2 cellular contexts compared by ENCODE assay signal in genomic region chr15:86961669-86962068, GRCh38.
TF ChIP-seq lines count a peak whose summit lies in the region.

No MANE protein-coding gene starts in this region.

TF ChIP-seq in GM23338, 12 proteins besides CTCF, POLR2A, EP300 and RAD21:
- no peak for TF ChIP-seq NANOG (IDR thresholded peaks at IDR 0.05; ENCODE audit: borderline replicate concordance)
- TF ChIP-seq JUNB (IDR thresholded peaks at IDR 0.05; ENCODE audit: unreplicated experiment) = no peak
- no peak for TF ChIP-seq STAT1 (IDR thresholded peaks at IDR 0.05; ENCODE audit: unreplicated experiment)
- TF ChIP-seq ZNF114 (CRISPR knock-in tag; IDR thresholded peaks at IDR 0.05) = no peak
- no peak for TF ChIP-seq ZNF462 (CRISPR knock-in tag; IDR thresholded peaks at IDR 0.05)
- no peak for TF ChIP-seq POLR2AphosphoS5 (IDR thresholded peaks at IDR 0.05; ENCODE audit: low read depth)
- TF ChIP-seq ETS1 (IDR thresholded peaks at IDR 0.05) = no peak
- no peak for TF ChIP-seq ZNF331 (CRISPR knock-in tag; IDR thresholded peaks at IDR 0.05; ENCODE audit: low read depth)
- no peak for TF ChIP-seq EZH2phosphoT487 (IDR thresholded peaks at IDR 0.05; ENCODE audit: unreplicated experiment)
- TF ChIP-seq CREB1 (CRISPR knock-in tag; IDR thresholded peaks at IDR 0.05; ENCODE audit: low read depth) = no peak
- no peak for TF ChIP-seq REST (IDR thresholded peaks at IDR 0.05; ENCODE audit: unreplicated experiment)
- no peak for TF ChIP-seq EZH2 (IDR thresholded peaks at IDR 0.05; ENCODE audit: low read depth, unreplicated experiment)

TF ChIP-seq in H1, 55 proteins besides CTCF, POLR2A, EP300 and RAD21:
- no peak for TF ChIP-seq KDM1A (IDR thresholded peaks at IDR 0.05; ENCODE audit: borderline replicate concordance, low read length)
- no peak for TF ChIP-seq CTBP2 (IDR thresholded peaks at IDR 0.05; ENCODE audit: borderline replicate concordance, insufficient read depth, insufficient read length, low read length)
- TF ChIP-seq KDM4A (IDR thresholded peaks at IDR 0.05; ENCODE audit: low read depth, low read length, severe bottlenecking) = no peak
- TF ChIP-seq ATF2 (IDR thresholded peaks at IDR 0.05; ENCODE audit: low read length) = no peak
- no peak for TF ChIP-seq TCF12 (IDR thresholded peaks at IDR 0.05; ENCODE audit: low read depth, low read length)
- no peak for TF ChIP-seq YY1 (IDR thresholded peaks at IDR 0.05; ENCODE audit: low read depth, low read length)
- no peak for TF ChIP-seq NANOG (IDR thresholded peaks at IDR 0.05; ENCODE audit: insufficient read depth, low read depth, low read length, poor library complexity, severe bottlenecking)
- no peak for TF ChIP-seq GABPA (IDR thresholded peaks at IDR 0.05; ENCODE audit: borderline replicate concordance, insufficient read depth, low read length)
- no peak for TF ChIP-seq POLR2AphosphoS5 (IDR thresholded peaks at IDR 0.05; ENCODE audit: low read depth, low read length)
- TF ChIP-seq SP4 (IDR thresholded peaks at IDR 0.05; ENCODE audit: low read length) = no peak
